Comparison of ENCODE assay signal across 30 cellular contexts in genomic region chr12:116979109-116979508, GRCh38.
A peak's percentile ranks its signal among the peaks of the same experiment; 100 is the strongest.
DNase-seq lines count a peak whose midpoint lies in the region; TF ChIP-seq lines count a peak whose summit lies in the region.
"Had no signal": no experiment of that assay in that cellular context is flagged by ENCODE, and none has a peak within 500 bp of the region (broad histone marks: within the 10 kb centered on the region; RNA-seq: fewer than 3 reads in every experiment).

No MANE protein-coding gene starts in this region.

- peak overlapping the region; percentile 74 for H3K9ac ChIP-seq in Karpas-422 (ENCODE audit: low read length)
- H3K9ac ChIP-seq: neural progenitor cell had no signal

- H4K20me1 ChIP-seq in Karpas-422 (ENCODE audit: insufficient read depth, low read depth, low read length) = no peaks in the 10 kb centered on the region

- TF ChIP-seq CTCF in C4-2B (conservative IDR thresholded peaks at IDR 0.05) = no peak

- H3K27me3 ChIP-seq in Karpas-422 (ENCODE audit: low read length) = no peaks in the 10 kb centered on the region
- H3K27me3 ChIP-seq: brain microvascular endothelial cell, esophagus muscularis mucosa, foreskin keratinocyte, heart right ventricle, neural progenitor cell, right lobe of liver, tibial artery had no signal

- H3K79me2 ChIP-seq in Karpas-422 (ENCODE audit: low read length) = peaks cover 38% of the 10 kb centered on the region

- peaks cover 78% of the 10 kb centered on the region for H3K4me1 ChIP-seq in Karpas-422 (ENCODE audit: low read length)
- H3K4me1 ChIP-seq: foreskin keratinocyte, neural progenitor cell, right lobe of liver had no signal

- H3K4me3 ChIP-seq in Karpas-422 (ENCODE audit: low read length) = peak overlapping the region; percentile 72
- H3K4me3 ChIP-seq: esophagus muscularis mucosa, HAP-1, heart right ventricle, neural progenitor cell, right lobe of liver, tibial artery had no signal

- DNase-seq in Karpas-422 (peak; percentile 72), RPMI8226 (peak; percentile 53), myocyte (ENCODE audit: low read depth) (peak; percentile 38), caudate nucleus (lab: John Stamatoyannopoulos, UW) (no peak), posterior vena cava (ENCODE audit: low spot score) (no peak), NCI-H226 (no peak)
- DNase-seq: activated CD4-positive, alpha-beta T cell treated with anti-CD3 and anti-CD28 coated beads for 36 hours; activated CD8-positive, alpha-beta memory T cell treated with anti-CD3 and anti-CD28 coated beads, Interleukin-2, amount 50 U/mL, for 48 hours; activated CD8-positive, alpha-beta T cell treated with anti-CD3 and anti-CD28 coated beads for 36 hours; amniotic stem cell; brain microvascular endothelial cell; COR-L47; DMS53; heart right ventricle; kidney; NCI-H2029; NCI-H345; NCI-H774; posterior cingulate gyrus; right lobe of liver; SHP77; stimulated activated CD4-positive, alpha-beta T cell treated with anti-CD3 and anti-CD28 coated beads, Interleukin-2, amount 100 ng/mL, for 48 hours; T-helper 9 cell; tibial artery had no signal

- no peaks in the 10 kb centered on the region for H3K9me2 ChIP-seq in Karpas-422 (replicated peaks; ENCODE audit: insufficient read depth, low read length)

- H3K9me3 ChIP-seq in Karpas-422 (ENCODE audit: low read length) = no peaks in the 10 kb centered on the region
- H3K9me3 ChIP-seq: esophagus muscularis mucosa, HAP-1, heart right ventricle, right lobe of liver, tibial artery had no signal

- intact Hi-C loops in posterior vena cava (cut with DNase I) = no loop called here

- no peaks in the 10 kb centered on the region for H3K36me3 ChIP-seq in Karpas-422 (ENCODE audit: insufficient read depth, low read length)
- H3K36me3 ChIP-seq: brain microvascular endothelial cell, HAP-1, neural progenitor cell, right lobe of liver had no signal

- H3K27ac ChIP-seq in C4-2B (peak overlapping the region; percentile 73), Karpas-422 (ENCODE audit: low read length) (peak overlapping the region; percentile 99), caudate nucleus (ENCODE audit: low read depth, low read length) (no peak overlapping the region)
- H3K27ac ChIP-seq: brain microvascular endothelial cell, esophagus muscularis mucosa, foreskin keratinocyte, heart right ventricle, neural progenitor cell, right lobe of liver, tibial artery, VCaP had no signal

- no peak overlapping the region for H2AFZ ChIP-seq in Karpas-422 (ENCODE audit: low read length)
- H2AFZ ChIP-seq: neural progenitor cell had no signal

- H3K4me2 ChIP-seq in Karpas-422 (ENCODE audit: low read depth, low read length, poor library complexity, severe bottlenecking) = peak overlapping the region; percentile 97
- H3K4me2 ChIP-seq: neural progenitor cell had no signal

Comparison
In these comparisons a context has a peak if more than half of its experiments do, and no peak if none do; other contexts are left out.
1. DNase-seq: peak in Karpas-422 (single experiment), RPMI8226 (single experiment) and myocyte (single experiment); none in caudate nucleus (0 of 61), posterior vena cava (single experiment) and NCI-H226 (single experiment).